In the genomic region with DNA sequence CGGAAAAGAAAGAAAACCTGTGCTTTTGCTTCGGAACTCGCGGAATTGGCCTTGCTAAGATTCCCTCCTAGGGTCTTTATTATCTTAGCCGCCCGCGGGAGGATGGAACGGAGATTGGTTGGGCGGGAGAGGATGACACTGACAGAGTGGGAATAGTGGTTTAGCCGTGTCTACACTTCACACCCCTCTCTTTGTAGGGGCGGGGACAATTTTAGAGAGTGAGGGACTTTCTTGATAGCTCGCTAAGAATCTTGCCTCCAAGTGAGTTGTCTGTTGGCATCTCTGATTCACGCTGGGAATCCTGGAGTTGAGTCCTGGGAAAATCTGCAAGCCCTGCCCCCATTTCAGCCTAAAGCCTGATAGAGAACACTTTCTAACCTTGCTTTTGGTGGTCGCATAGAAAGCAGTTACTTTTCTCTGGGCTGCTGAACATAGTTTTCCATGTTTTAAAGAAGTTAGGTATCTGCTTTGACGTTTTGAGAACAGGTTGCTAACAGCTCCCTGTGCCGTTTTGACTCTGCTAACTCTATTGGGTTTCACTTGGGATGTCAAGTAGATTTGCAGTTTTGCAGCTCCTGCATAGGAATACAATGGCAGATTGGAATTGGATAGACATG, we compare ENCODE assay signal across 2 cellular contexts.
TF ChIP-seq lines count a peak whose summit lies in the region.

No MANE protein-coding gene starts in this region.

TF ChIP-seq in GM23338, 12 proteins besides CTCF, POLR2A, EP300 and RAD21 (continued from another document and continues in another):
- TF ChIP-seq ZNF462 (CRISPR knock-in tag; IDR thresholded peaks at IDR 0.05), result no peak
- TF ChIP-seq REST (IDR thresholded peaks at IDR 0.05; ENCODE audit: unreplicated experiment), result no peak
- TF ChIP-seq ETS1 (IDR thresholded peaks at IDR 0.05), result no peak
- no peak for TF ChIP-seq EZH2phosphoT487 (IDR thresholded peaks at IDR 0.05; ENCODE audit: unreplicated experiment)
- TF ChIP-seq STAT1 (IDR thresholded peaks at IDR 0.05; ENCODE audit: unreplicated experiment), result no peak
- no peak for TF ChIP-seq POLR2AphosphoS5 (IDR thresholded peaks at IDR 0.05; ENCODE audit: low read depth)
- TF ChIP-seq CREB1 (CRISPR knock-in tag; IDR thresholded peaks at IDR 0.05; ENCODE audit: low read depth), result no peak
- TF ChIP-seq ZNF331 (CRISPR knock-in tag; IDR thresholded peaks at IDR 0.05; ENCODE audit: low read depth), result no peak
- no peak for TF ChIP-seq JUNB (IDR thresholded peaks at IDR 0.05; ENCODE audit: unreplicated experiment)

TF ChIP-seq in K562, 482 proteins besides CTCF, POLR2A, EP300 and RAD21 (continues in another document):
- TF ChIP-seq HMGXB4 (CRISPR knock-in tag; IDR thresholded peaks at IDR 0.05) (no peak), PBX2 (CRISPR knock-in tag; IDR thresholded peaks at IDR 0.05; ENCODE audit: low read depth) (no peak), PBX2 (tag; conservative IDR thresholded peaks at IDR 0.05; ENCODE audit: low read depth) (peak; percentile 35; the same call in 1 of the 2 replicates), SMAD3 (CRISPR knock-in tag; conservative IDR thresholded peaks at IDR 0.05) (no peak), ZNF609 (CRISPR knock-in tag; IDR thresholded peaks at IDR 0.05; ENCODE audit: borderline replicate concordance) (no peak), ZNF324 (CRISPR knock-in tag; IDR thresholded peaks at IDR 0.05) (no peak), ZFPM2 (CRISPR knock-in tag; IDR thresholded peaks at IDR 0.05) (no peak), ZNF354B (CRISPR knock-in tag; IDR thresholded peaks at IDR 0.05) (no peak), ELF2 (CRISPR knock-in tag; IDR thresholded peaks at IDR 0.05) (no peak; the same call in 1 of the 2 replicates), FOXJ3 (CRISPR knock-in tag; IDR thresholded peaks at IDR 0.05) (no peak), ARNT (IDR thresholded peaks at IDR 0.05) (0 out of 4 replicates have a peak, but pooled peaks of 1 of the 2 experiments have one; percentile 15), ZNF444 (CRISPR knock-in tag; IDR thresholded peaks at IDR 0.05) (no peak), MCM7 (IDR thresholded peaks at IDR 0.05) (no peak), VEZF1 (CRISPR knock-in tag; IDR thresholded peaks at IDR 0.05) (no peak), FUS (optimal IDR thresholded peaks at IDR 0.05; ENCODE audit: low read depth, low read length) (no peak), ZNF75A (CRISPR knock-in tag; IDR thresholded peaks at IDR 0.05) (no peak), MCM5 (IDR thresholded peaks at IDR 0.05; ENCODE audit: low read depth) (no peak), ZNF589 (CRISPR knock-in tag; IDR thresholded peaks at IDR 0.05; ENCODE audit: low read depth) (no peak), ZZZ3 (IDR thresholded peaks at IDR 0.05) (no peak), NR1H2 (CRISPR knock-in tag; IDR thresholded peaks at IDR 0.05) (no peak), HDAC6 (IDR thresholded peaks at IDR 0.05; ENCODE audit: low read depth, low read length) (no peak), HNRNPLL (IDR thresholded peaks at IDR 0.05; ENCODE audit: low read depth, low read length, poor library complexity, severe bottlenecking) (no peak), RB1 (IDR thresholded peaks at IDR 0.05; ENCODE audit: low read depth) (no peak), ZNF561 (CRISPR knock-in tag; conservative IDR thresholded peaks at IDR 0.05) (no peak), NFXL1 (CRISPR knock-in tag; IDR thresholded peaks at IDR 0.05) (no peak), TFAP4 (CRISPR knock-in tag; IDR thresholded peaks at IDR 0.05; ENCODE audit: borderline replicate concordance) (no peak), HDAC2 (IDR thresholded peaks at IDR 0.05) (no peak), SAFB (IDR thresholded peaks at IDR 0.05; ENCODE audit: borderline replicate concordance, low read depth, low read length) (no peak), BCOR (IDR thresholded peaks at IDR 0.05) (no peak), TRIM24 (IDR thresholded peaks at IDR 0.05) (no peak), TOE1 (IDR thresholded peaks at IDR 0.05; ENCODE audit: borderline replicate concordance) (no peak), TOE1 (CRISPR knock-in tag; IDR thresholded peaks at IDR 0.05; ENCODE audit: borderline replicate concordance, low read depth) (no peak), ZNF174 (CRISPR knock-in tag; IDR thresholded peaks at IDR 0.05) (no peak), POLR3G (IDR thresholded peaks at IDR 0.05; ENCODE audit: extremely low read depth, insufficient read length, insufficient replicate concordance) (no peak), CBFB (CRISPR knock-in tag; IDR thresholded peaks at IDR 0.05) (no peak), ZBTB34 (CRISPR knock-in tag; IDR thresholded peaks at IDR 0.05) (no peak), NONO (IDR thresholded peaks at IDR 0.05; ENCODE audit: low read depth in 2 of 2, low read length in 1 of 2) (no peak), TAL1 (IDR thresholded peaks at IDR 0.05) (no peak), ZNF143 (CRISPR knock-in tag; IDR thresholded peaks at IDR 0.05) (no peak)
- TF ChIP-seq, protein P1, sequence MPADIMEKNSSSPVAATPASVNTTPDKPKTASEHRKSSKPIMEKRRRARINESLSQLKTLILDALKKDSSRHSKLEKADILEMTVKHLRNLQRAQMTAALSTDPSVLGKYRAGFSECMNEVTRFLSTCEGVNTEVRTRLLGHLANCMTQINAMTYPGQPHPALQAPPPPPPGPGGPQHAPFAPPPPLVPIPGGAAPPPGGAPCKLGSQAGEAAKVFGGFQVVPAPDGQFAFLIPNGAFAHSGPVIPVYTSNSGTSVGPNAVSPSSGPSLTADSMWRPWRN (IDR thresholded peaks at IDR 0.05; ENCODE audit: low read depth), result no peak
- TF ChIP-seq, protein P2, sequence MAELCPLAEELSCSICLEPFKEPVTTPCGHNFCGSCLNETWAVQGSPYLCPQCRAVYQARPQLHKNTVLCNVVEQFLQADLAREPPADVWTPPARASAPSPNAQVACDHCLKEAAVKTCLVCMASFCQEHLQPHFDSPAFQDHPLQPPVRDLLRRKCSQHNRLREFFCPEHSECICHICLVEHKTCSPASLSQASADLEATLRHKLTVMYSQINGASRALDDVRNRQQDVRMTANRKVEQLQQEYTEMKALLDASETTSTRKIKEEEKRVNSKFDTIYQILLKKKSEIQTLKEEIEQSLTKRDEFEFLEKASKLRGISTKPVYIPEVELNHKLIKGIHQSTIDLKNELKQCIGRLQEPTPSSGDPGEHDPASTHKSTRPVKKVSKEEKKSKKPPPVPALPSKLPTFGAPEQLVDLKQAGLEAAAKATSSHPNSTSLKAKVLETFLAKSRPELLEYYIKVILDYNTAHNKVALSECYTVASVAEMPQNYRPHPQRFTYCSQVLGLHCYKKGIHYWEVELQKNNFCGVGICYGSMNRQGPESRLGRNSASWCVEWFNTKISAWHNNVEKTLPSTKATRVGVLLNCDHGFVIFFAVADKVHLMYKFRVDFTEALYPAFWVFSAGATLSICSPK (IDR thresholded peaks at IDR 0.05; ENCODE audit: borderline replicate concordance), result no peak
- TF ChIP-seq, protein P3, sequence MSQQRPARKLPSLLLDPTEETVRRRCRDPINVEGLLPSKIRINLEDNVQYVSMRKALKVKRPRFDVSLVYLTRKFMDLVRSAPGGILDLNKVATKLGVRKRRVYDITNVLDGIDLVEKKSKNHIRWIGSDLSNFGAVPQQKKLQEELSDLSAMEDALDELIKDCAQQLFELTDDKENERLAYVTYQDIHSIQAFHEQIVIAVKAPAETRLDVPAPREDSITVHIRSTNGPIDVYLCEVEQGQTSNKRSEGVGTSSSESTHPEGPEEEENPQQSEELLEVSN (IDR thresholded peaks at IDR 0.05; ENCODE audit: borderline replicate concordance in 1 of 2, extremely low read depth in 1 of 2, insufficient read depth in 1 of 2, insufficient read length in 1 of 2, low read depth in 1 of 2, low read length in 1 of 2, poor library complexity in 1 of 2, severe bottlenecking in 1 of 2), result peak in 1 of 2 experiments; percentile 57
